1 cellular context compared by ENCODE assay signal in genomic region chr9:70588381-70588780, GRCh38.
TF ChIP-seq lines count a peak whose summit lies in the region.

No MANE protein-coding gene starts in this region.

TF ChIP-seq in IMR-90, 13 proteins besides CTCF, POLR2A, EP300 and RAD21 (continued from another document):
- TF ChIP-seq MAZ (IDR thresholded peaks at IDR 0.05; ENCODE audit: borderline replicate concordance, low read depth, low read length) (no peak), RFX5 (IDR thresholded peaks at IDR 0.05; ENCODE audit: low read depth, low read length) (no peak)
TF ChIP-seq in IMR-90: peak in this region for 0.
